Comparison of ENCODE assay signal across 2 cellular contexts in genomic region chr6:22296936-22297335, GRCh38.
TF ChIP-seq lines count a peak whose summit lies in the region.

Gene PRL (minus strand): TSS chr6:22297036. CDS start chr6:22296982, 54 bp downstream.

TF ChIP-seq in IMR-90, 13 proteins besides CTCF, POLR2A, EP300 and RAD21:
- TF ChIP-seq MAFK (IDR thresholded peaks at IDR 0.05; ENCODE audit: low read depth, low read length) (no peak), NFE2L2 (IDR thresholded peaks at IDR 0.05; ENCODE audit: low read depth, low read length) (no peak), BHLHE40 (IDR thresholded peaks at IDR 0.05; ENCODE audit: low read depth, low read length) (no peak), CHD1 (IDR thresholded peaks at IDR 0.05; ENCODE audit: low read depth, low read length) (no peak), RCOR1 (IDR thresholded peaks at IDR 0.05; ENCODE audit: insufficient replicate concordance, low read length) (no peak), MXI1 (IDR thresholded peaks at IDR 0.05; ENCODE audit: borderline replicate concordance, low read depth, low read length) (no peak), MAZ (IDR thresholded peaks at IDR 0.05; ENCODE audit: borderline replicate concordance, low read depth, low read length) (no peak), ELK1 (IDR thresholded peaks at IDR 0.05; ENCODE audit: borderline replicate concordance, low read depth, low read length) (no peak), CEBPB (IDR thresholded peaks at IDR 0.05; ENCODE audit: low read depth, low read length) (no peak), FOS (IDR thresholded peaks at IDR 0.05; ENCODE audit: low read depth, low read length) (no peak), SMC3 (IDR thresholded peaks at IDR 0.05; ENCODE audit: low read depth, low read length) (no peak), USF2 (IDR thresholded peaks at IDR 0.05; ENCODE audit: low read depth, low read length) (no peak), RFX5 (IDR thresholded peaks at IDR 0.05; ENCODE audit: low read depth, low read length) (no peak)

TF ChIP-seq in GM12878, 131 proteins besides CTCF, POLR2A, EP300 and RAD21:
- TF ChIP-seq RB1 (IDR thresholded peaks at IDR 0.05; ENCODE audit: borderline replicate concordance) = no peak
- TF ChIP-seq SPI1 (IDR thresholded peaks at IDR 0.05; ENCODE audit: borderline replicate concordance, insufficient read depth, low read depth, low read length) = no peak
- TF ChIP-seq IRF5 (IDR thresholded peaks at IDR 0.05; ENCODE audit: borderline replicate concordance) = no peak
- TF ChIP-seq RFX5 (IDR thresholded peaks at IDR 0.05; ENCODE audit: low read depth, low read length) = no peak
- TF ChIP-seq ZNF384 (IDR thresholded peaks at IDR 0.05; ENCODE audit: borderline replicate concordance, low read depth, low read length) = no peak
- no peak for TF ChIP-seq BCL11A (IDR thresholded peaks at IDR 0.05; ENCODE audit: low read depth, low read length)
- TF ChIP-seq EED (IDR thresholded peaks at IDR 0.05; ENCODE audit: low read depth) = no peak
- TF ChIP-seq CREB1 (IDR thresholded peaks at IDR 0.05; ENCODE audit: low read depth) = no peak
- TF ChIP-seq NKRF (conservative IDR thresholded peaks at IDR 0.05) = no peak
- no peak for TF ChIP-seq MEF2B (IDR thresholded peaks at IDR 0.05; ENCODE audit: partially characterized antibody, poor library complexity, severe bottlenecking)
- no peak for TF ChIP-seq JUND (IDR thresholded peaks at IDR 0.05; ENCODE audit: low read depth, low read length)
- TF ChIP-seq NBN (IDR thresholded peaks at IDR 0.05) = no peak
- no peak for TF ChIP-seq BCL3 (IDR thresholded peaks at IDR 0.05; ENCODE audit: borderline replicate concordance, insufficient read depth, low read depth, low read length, poor library complexity, severe bottlenecking)
- TF ChIP-seq SIX5 (IDR thresholded peaks at IDR 0.05; ENCODE audit: low read depth, low read length, severe bottlenecking) = no peak
- TF ChIP-seq HCFC1 (IDR thresholded peaks at IDR 0.05; ENCODE audit: low read length) = no peak
- TF ChIP-seq RUNX3 (IDR thresholded peaks at IDR 0.05; ENCODE audit: low read length) = no peak
- TF ChIP-seq JUNB (IDR thresholded peaks at IDR 0.05) = no peak
- no peak for TF ChIP-seq SMARCA5 (IDR thresholded peaks at IDR 0.05)
